ENCODE assay signal across 15 cellular contexts in genomic region chr2:81467096-81467495, GRCh38.
"Had no signal": no experiment of that assay in that cellular context is flagged by ENCODE, and none has a peak within 500 bp of the region (broad histone marks: within the 10 kb centered on the region; RNA-seq: fewer than 3 reads in every experiment).

No MANE protein-coding gene starts in this region.

- H3K36me3 Mint-ChIP-seq: activated naive CD8-positive, alpha-beta T cell treated with anti-CD3 and anti-CD28 coated beads for 36 hours had no signal

- H3K4me3 Mint-ChIP-seq: activated naive CD8-positive, alpha-beta T cell treated with anti-CD3 and anti-CD28 coated beads for 36 hours; natural killer cell had no signal

- FAIRE-seq: endometrium, keratinocyte had no signal

- H3K36me3 ChIP-seq: gastrocnemius medialis, tibial artery, uterus, WERI-Rb-1 had no signal

- ATAC-seq: gastrocnemius medialis, natural killer cell had no signal

- H3K4me1 ChIP-seq: gastrocnemius medialis, tibial artery, uterus had no signal

- H3K4me1 Mint-ChIP-seq: activated naive CD8-positive, alpha-beta T cell treated with anti-CD3 and anti-CD28 coated beads for 36 hours; natural killer cell had no signal

- H3K27me3 Mint-ChIP-seq: activated naive CD8-positive, alpha-beta T cell treated with anti-CD3 and anti-CD28 coated beads for 36 hours had no signal

- DNase-seq: activated CD4-positive, alpha-beta T cell treated with anti-CD3 and anti-CD28 coated beads, Interleukin-2, amount 50 U/mL, for 4 hours; activated naive CD4-positive, alpha-beta T cell; activated naive CD8-positive, alpha-beta T cell treated with anti-CD3 and anti-CD28 coated beads for 36 hours; cortex of kidney; erythroblast; gastrocnemius medialis; mesendoderm; natural killer cell; stimulated activated CD4-positive, alpha-beta T cell treated with anti-CD3 and anti-CD28 coated beads, Interleukin-2, amount 100 ng/mL, for 24 hours; stimulated activated naive CD4-positive, alpha-beta T cell treated with Interleukin-2 at 50 U/mL for 16 hours; WERI-Rb-1 had no signal

- H3K27ac Mint-ChIP-seq: activated naive CD8-positive, alpha-beta T cell treated with anti-CD3 and anti-CD28 coated beads for 36 hours; natural killer cell had no signal

- H3K27ac ChIP-seq: gastrocnemius medialis, tibial artery, uterus, WERI-Rb-1 had no signal

- H3K27me3 ChIP-seq: gastrocnemius medialis, tibial artery, uterus had no signal

- H3K4me3 ChIP-seq: gastrocnemius medialis, tibial artery, uterus had no signal

- H3K9me3 ChIP-seq: gastrocnemius medialis, tibial artery, uterus had no signal
